10 cellular contexts compared by ENCODE assay signal in genomic region chr3:63927623-63928280, GRCh38.
DNase-seq lines count a peak whose midpoint lies in the region; ATAC-seq and TF ChIP-seq lines count a peak whose summit lies in the region.
"Had no signal": no experiment of that assay in that cellular context is flagged by ENCODE, and none has a peak within 500 bp of the region (broad histone marks: within the 10 kb centered on the region; RNA-seq: fewer than 3 reads in every experiment).

No MANE protein-coding gene starts in this region.

- DNase-seq in medulla oblongata (ENCODE audit: extremely low spot score) (peak; percentile 71), NCI-H128 (lab: John Stamatoyannopoulos, UW; ENCODE audit: unreplicated experiment) (no peak), NCI-H2227 (lab: John Stamatoyannopoulos, UW; ENCODE audit: unreplicated experiment) (no peak), GM13977 (ENCODE audit: low spot score) (no peak), OCI-M2 (lab: John Stamatoyannopoulos, UW; ENCODE audit: unreplicated experiment) (no peak)
- DNase-seq: activated CD4-positive, alpha-beta T cell treated with anti-CD3 and anti-CD28 coated beads for 1 hour; NCI-H82 had no signal

- peak; percentile 91 for ATAC-seq in GM18511 (IDR thresholded peaks at IDR 0.05; ENCODE audit: unreplicated experiment)
- ATAC-seq in GM21737 (IDR thresholded peaks at IDR 0.05; ENCODE audit: unreplicated experiment): peak; percentile 58
- ATAC-seq in HG03558 (IDR thresholded peaks at IDR 0.05; ENCODE audit: extremely low read depth, unreplicated experiment): peak; percentile 66

- no peak for TF ChIP-seq CTCF in GM13977 (IDR thresholded peaks at IDR 0.05; ENCODE audit: extremely low read depth, insufficient read depth, missing control alignments)

- in situ Hi-C loops in GM13977 (cut with MboI; ENCODE audit: low pct_unique_long_range_greater_than_20kb, low sequenced_read_pairs, unreplicated experiment): no loop called here
